17 cellular contexts compared by ENCODE assay signal in genomic region chr3:5168110-5168509, GRCh38.
"Had no signal": no experiment of that assay in that cellular context is flagged by ENCODE, and none has a peak within 500 bp of the region (broad histone marks: within the 10 kb centered on the region; RNA-seq: fewer than 3 reads in every experiment).

No MANE protein-coding gene starts in this region.

- H3K27me3 Mint-ChIP-seq: activated naive CD8-positive, alpha-beta T cell; naive thymus-derived CD8-positive, alpha-beta T cell; stimulated activated memory B cell treated with anti-CD40 and anti-IgM and Interleukin-4, amounts not matched to agents 10 μg/mL and 1 μg/mL and 100 μg/mL, for 72 hours; T-cell had no signal

- ATAC-seq: naive thymus-derived CD8-positive, alpha-beta T cell; stimulated activated memory B cell treated with anti-CD40 and anti-IgM and Interleukin-4, amounts not matched to agents 10 μg/mL and 1 μg/mL and 100 μg/mL, for 72 hours; T-cell had no signal

- H3K27ac Mint-ChIP-seq: activated naive CD8-positive, alpha-beta T cell; activated T-helper 1 cell treated with anti-CD3 and anti-CD28 coated beads, Interleukin-12 subunit alpha, Interleukin-12 subunit beta, Interleukin-2, Interleukin-4 antibody, amounts not matched to agents 30 ng/mL and 10 ng/mL and 1 ng/mL, durations not matched to agents 14 hours and 24 hours and 36 hours; stimulated activated memory B cell treated with anti-CD40 and anti-IgM and Interleukin-4, amounts not matched to agents 10 μg/mL and 1 μg/mL and 100 μg/mL, for 72 hours had no signal

- DNase-seq: activated CD4-positive, alpha-beta T cell treated with anti-CD3 and anti-CD28 coated beads, Interleukin-2, amount 50 U/mL, for 1 hour; activated CD8-positive, alpha-beta memory T cell treated with anti-CD3 and anti-CD28 coated beads for 24 hours; dermis blood vessel endothelial cell; effector memory CD4-positive, alpha-beta T cell; esophagus squamous epithelium; mesendoderm; naive thymus-derived CD8-positive, alpha-beta T cell; nucleus accumbens; posterior cingulate gyrus; sigmoid colon; stimulated activated CD4-positive, alpha-beta T cell treated with anti-CD3 and anti-CD28 coated beads, Interleukin-4, amount 100 ng/mL, for 4 hours; T-cell; T1000 had no signal

- H3K9me3 ChIP-seq: esophagus squamous epithelium, sigmoid colon, vagina had no signal

- H3K4me3 Mint-ChIP-seq: activated naive CD8-positive, alpha-beta T cell; activated T-helper 1 cell treated with anti-CD3 and anti-CD28 coated beads, Interleukin-12 subunit alpha, Interleukin-12 subunit beta, Interleukin-2, Interleukin-4 antibody, amounts not matched to agents 30 ng/mL and 10 ng/mL and 1 ng/mL, durations not matched to agents 14 hours and 24 hours and 36 hours; naive thymus-derived CD8-positive, alpha-beta T cell; stimulated activated memory B cell treated with anti-CD40 and anti-IgM and Interleukin-4, amounts not matched to agents 10 μg/mL and 1 μg/mL and 100 μg/mL, for 72 hours; T-cell had no signal

- H3K27ac ChIP-seq: esophagus squamous epithelium, sigmoid colon, vagina had no signal

- H3K27me3 ChIP-seq: esophagus squamous epithelium, sigmoid colon, vagina had no signal

- H3K9me3 Mint-ChIP-seq: activated T-helper 1 cell treated with anti-CD3 and anti-CD28 coated beads, Interleukin-12 subunit alpha, Interleukin-12 subunit beta, Interleukin-2, Interleukin-4 antibody, amounts not matched to agents 30 ng/mL and 10 ng/mL and 1 ng/mL, durations not matched to agents 14 hours and 24 hours and 36 hours; naive thymus-derived CD8-positive, alpha-beta T cell; stimulated activated memory B cell treated with anti-CD40 and anti-IgM and Interleukin-4, amounts not matched to agents 10 μg/mL and 1 μg/mL and 100 μg/mL, for 72 hours; T-cell had no signal

- H3K4me1 ChIP-seq: vagina had no signal

- H3K4me3 ChIP-seq: esophagus squamous epithelium, sigmoid colon, vagina had no signal
